1 cellular context compared by ENCODE assay signal in genomic region chr19:13260883-13261653, GRCh38.
TF ChIP-seq lines count a peak whose summit lies in the region.

No MANE protein-coding gene starts in this region.

TF ChIP-seq in IMR-90, 13 proteins besides CTCF, POLR2A, EP300 and RAD21 (continued from another document):
- TF ChIP-seq RCOR1 (IDR thresholded peaks at IDR 0.05; ENCODE audit: insufficient replicate concordance, low read length) (no peak), FOS (IDR thresholded peaks at IDR 0.05; ENCODE audit: low read depth, low read length) (peak; percentile 86), CHD1 (IDR thresholded peaks at IDR 0.05; ENCODE audit: low read depth, low read length) (no peak), NFE2L2 (IDR thresholded peaks at IDR 0.05; ENCODE audit: low read depth, low read length) (no peak), MAFK (IDR thresholded peaks at IDR 0.05; ENCODE audit: low read depth, low read length) (no peak), MXI1 (IDR thresholded peaks at IDR 0.05; ENCODE audit: borderline replicate concordance, low read depth, low read length) (no peak), RFX5 (IDR thresholded peaks at IDR 0.05; ENCODE audit: low read depth, low read length) (no peak), BHLHE40 (IDR thresholded peaks at IDR 0.05; ENCODE audit: low read depth, low read length) (peak; percentile 82), MAZ (IDR thresholded peaks at IDR 0.05; ENCODE audit: borderline replicate concordance, low read depth, low read length) (no peak)
- TF ChIP-seq, protein P1, sequence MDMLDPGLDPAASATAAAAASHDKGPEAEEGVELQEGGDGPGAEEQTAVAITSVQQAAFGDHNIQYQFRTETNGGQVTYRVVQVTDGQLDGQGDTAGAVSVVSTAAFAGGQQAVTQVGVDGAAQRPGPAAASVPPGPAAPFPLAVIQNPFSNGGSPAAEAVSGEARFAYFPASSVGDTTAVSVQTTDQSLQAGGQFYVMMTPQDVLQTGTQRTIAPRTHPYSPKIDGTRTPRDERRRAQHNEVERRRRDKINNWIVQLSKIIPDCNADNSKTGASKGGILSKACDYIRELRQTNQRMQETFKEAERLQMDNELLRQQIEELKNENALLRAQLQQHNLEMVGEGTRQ (IDR thresholded peaks at IDR 0.05; ENCODE audit: low read depth, low read length) = peak; percentile 80
